9 cellular contexts compared by ENCODE assay signal in genomic region chr22:46777609-46777970, GRCh38. TPM values are rescaled to one million over a fixed set of nuclear protein-coding genes. Genes with fewer than 3 reads are reported as not detected.
DNase-seq lines count a peak whose midpoint lies in the region; ATAC-seq, FAIRE-seq and TF ChIP-seq lines count a peak whose summit lies in the region.
"Had no signal": no experiment of that assay in that cellular context is flagged by ENCODE, and none has a peak within 500 bp of the region (broad histone marks: within the 10 kb centered on the region; RNA-seq: fewer than 3 reads in every experiment).

No MANE protein-coding gene starts in this region.

- TF ChIP-seq CTCF in kidney (IDR thresholded peaks at IDR 0.05; ENCODE audit: borderline replicate concordance, extremely low read depth, insufficient read depth) (no peak), type B pancreatic cell (conservative IDR thresholded peaks at IDR 0.05) (no peak)

- H3K36me3 ChIP-seq in kidney (ENCODE audit: control insufficient read depth in 1 of 2, insufficient read depth in 2 of 2, low read length in 2 of 2), result no peaks in the 10 kb centered on the region

- peak overlapping the region; percentile 81 for H3K27ac Mint-ChIP-seq in activated CD8-positive, alpha-beta T cell treated with anti-CD3 and anti-CD28 coated beads, Interleukin-2, amount 10 ng/mL, durations not matched to agents 7 days and 5 days
- peak overlapping the region; percentile 27 for H3K27ac Mint-ChIP-seq in type B pancreatic cell

- H3K9me3 Mint-ChIP-seq in activated CD8-positive, alpha-beta T cell treated with anti-CD3 and anti-CD28 coated beads, Interleukin-2, amount 10 ng/mL, durations not matched to agents 7 days and 5 days (ENCODE audit: insufficient read depth), result no peaks in the 10 kb centered on the region
- H3K9me3 Mint-ChIP-seq in type B pancreatic cell, result no peaks in the 10 kb centered on the region

- H3K9me3 ChIP-seq in kidney (ENCODE audit: control insufficient read depth in 1 of 2, low read length in 2 of 2), result no peaks in the 10 kb centered on the region

- peak overlapping the region; percentile 22 for H3K4me3 Mint-ChIP-seq in activated CD8-positive, alpha-beta T cell treated with anti-CD3 and anti-CD28 coated beads, Interleukin-2, amount 10 ng/mL, durations not matched to agents 7 days and 5 days
- no peak overlapping the region for H3K4me3 Mint-ChIP-seq in type B pancreatic cell

- intact Hi-C loops in kidney (cut with DNase I), result no loop called here

- POLR2A ChIA-PET in activated CD8-positive, alpha-beta T cell treated with anti-CD3 and anti-CD28 coated beads, Interleukin-2, amount 10 ng/mL, durations not matched to agents 7 days and 5 days (lab: Charles Lee), result interaction anchor here (1.7 kb wide), 1 partner anchor 15 kb away, joined by 6 read pairs; the partner anchor contains the start of gene TBC1D22A

- CTCF ChIA-PET in activated CD8-positive, alpha-beta T cell treated with anti-CD3 and anti-CD28 coated beads, Interleukin-2, amount 10 ng/mL, durations not matched to agents 7 days and 5 days (lab: Charles Lee), result interaction anchor here (1.0 to 2.8 kb wide), 4 partner anchors 8 to 26 kb away, joined by 3 to 10 read pairs (median 6); no protein-coding TSS in a partner anchor

- no peak for FAIRE-seq in kidney (lab: Jason Lieb, UNC)

- H3K4me3 ChIP-seq in kidney (ENCODE audit: low read length in 2 of 2), result no peak overlapping the region

- H3K36me3 Mint-ChIP-seq in activated CD8-positive, alpha-beta T cell treated with anti-CD3 and anti-CD28 coated beads, Interleukin-2, amount 10 ng/mL, durations not matched to agents 7 days and 5 days (ENCODE audit: low read depth), result peaks cover 22% of the 10 kb centered on the region
- no peaks in the 10 kb centered on the region for H3K36me3 Mint-ChIP-seq in type B pancreatic cell

- no peak for ATAC-seq in activated CD8-positive, alpha-beta T cell treated with anti-CD3 and anti-CD28 coated beads, Interleukin-2, amount 10 ng/mL, durations not matched to agents 7 days and 5 days
- ATAC-seq in HG03039 (IDR thresholded peaks at IDR 0.05; ENCODE audit: unreplicated experiment) (no peak), HG03097 (IDR thresholded peaks at IDR 0.05; ENCODE audit: low FRiP score, unreplicated experiment) (no peak)

- no peaks in the 10 kb centered on the region for H3K27me3 Mint-ChIP-seq in activated CD8-positive, alpha-beta T cell treated with anti-CD3 and anti-CD28 coated beads, Interleukin-2, amount 10 ng/mL, durations not matched to agents 7 days and 5 days (ENCODE audit: low read depth)
- no peaks in the 10 kb centered on the region for H3K27me3 Mint-ChIP-seq in type B pancreatic cell

- H3K4me1 Mint-ChIP-seq in activated CD8-positive, alpha-beta T cell treated with anti-CD3 and anti-CD28 coated beads, Interleukin-2, amount 10 ng/mL, durations not matched to agents 7 days and 5 days (ENCODE audit: low read depth), result peaks cover 53% of the 10 kb centered on the region
- H3K4me1 Mint-ChIP-seq in type B pancreatic cell (ENCODE audit: unreplicated experiment), result peaks cover 41% of the 10 kb centered on the region

- peaks cover 3 to 21% of the 10 kb centered on the region in 2 donors for H3K4me1 ChIP-seq in kidney (ENCODE audit: control insufficient read depth in 1 of 2, insufficient read depth in 1 of 2, low read depth in 1 of 2, low read length in 2 of 2)

- H3K27ac ChIP-seq in kidney (ENCODE audit: low read depth in 2 of 2, low read length in 2 of 2), result no peak overlapping the region
- H3K27ac ChIP-seq: epithelial cell of prostate had no signal

- no peak overlapping the region for H3K9ac ChIP-seq in kidney (ENCODE audit: low read length in 2 of 2)

- peak; percentile 36 to 47 for DNase-seq in activated CD4-positive, alpha-beta T cell treated with anti-CD3 and anti-CD28 coated beads for 24 hours (ENCODE audit: low read depth in 2 of 2)
- no peak for DNase-seq in activated CD4-positive, alpha-beta T cell treated with anti-CD3 and anti-CD28 coated beads for 1 hour
- DNase-seq in activated CD8-positive, alpha-beta T cell treated with anti-CD3 and anti-CD28 coated beads, Interleukin-2, amount 10 ng/mL, durations not matched to agents 7 days and 5 days, result no peak
- DNase-seq in kidney (peak; percentile 84), type B pancreatic cell (ENCODE audit: extremely low spot score, unreplicated experiment) (no peak), NOMO-1 treated with dmso at 0.1 percent for 144 hours (lab: John Stamatoyannopoulos, UW; ENCODE audit: unreplicated experiment) (no peak)

RNA-seq across cellular contexts. Expression of gene TBC1D22A, which starts 15.1 kb away (rescaled TPM):
- total RNA-seq in activated CD8-positive, alpha-beta T cell treated with anti-CD3 and anti-CD28 coated beads, Interleukin-2, amount 10 ng/mL, durations not matched to agents 7 days and 5 days, result 10 to 100 TPM; 34.1 to 38.7 TPM
- total RNA-seq in kidney, result 39.4 TPM
- polyA plus RNA-seq in kidney (ENCODE audit: insufficient read depth, low read depth, low replicate concordance), result 24.6 TPM
- total RNA-seq in type B pancreatic cell (ENCODE audit: low replicate concordance), result 16.2 and 24.6 TPM in 2 replicates

RNA-seq across cellular contexts. Expression of gene CERK, which starts 39.5 kb away (rescaled TPM):
- total RNA-seq in activated CD8-positive, alpha-beta T cell treated with anti-CD3 and anti-CD28 coated beads, Interleukin-2, amount 10 ng/mL, durations not matched to agents 7 days and 5 days, result 10 to 100 TPM; 61.1 to 65.6 TPM
- total RNA-seq in kidney, result 28.2 TPM
- polyA plus RNA-seq in kidney (ENCODE audit: insufficient read depth, low read depth, low replicate concordance), result 21.6 TPM
- 43.3 and 67.5 TPM in 2 replicates for total RNA-seq in type B pancreatic cell (ENCODE audit: low replicate concordance)

Comparison
In these comparisons a context has a peak if more than half of its experiments do, and no peak if none do; other contexts are left out.
1. DNase-seq: peak in activated CD4-positive, alpha-beta T cell treated with anti-CD3 and anti-CD28 coated beads for 24 hours (2 of 2) and kidney (single experiment); none in activated CD4-positive, alpha-beta T cell treated with anti-CD3 and anti-CD28 coated beads for 1 hour (single experiment), activated CD8-positive, alpha-beta T cell treated with anti-CD3 and anti-CD28 coated beads, Interleukin-2, amount 10 ng/mL, durations not matched to agents 7 days and 5 days (single experiment), type B pancreatic cell (single experiment) and NOMO-1 treated with dmso at 0.1 percent for 144 hours (single experiment).